Comparison of ENCODE assay signal across 7 cellular contexts in genomic region chr2:46299365-46300263, GRCh38. TPM values are rescaled to one million over a fixed set of nuclear protein-coding genes. Genes with fewer than 3 reads are reported as not detected.
DNase-seq lines count a peak whose midpoint lies in the region; ATAC-seq and TF ChIP-seq lines count a peak whose summit lies in the region.

No MANE protein-coding gene starts in this region.

- in situ Hi-C loops in astrocyte of the spinal cord (cut with HindIII; ENCODE audit: low sequenced_read_pairs) = no loop called here

- DNase-seq in GM20000 (ENCODE audit: low spot score) (peak; percentile 31), NCI-H2227 treated with DMSO at 0.1 percent for 48 hours (lab: John Stamatoyannopoulos, UW) (peak; percentile 3), astrocyte of the spinal cord (ENCODE audit: low read depth, low spot score) (peak; percentile 43), hypothalamus (lab: John Stamatoyannopoulos, UW) (peak in 30 of 51 donors; percentile 4 to 66 (median 38)), renal cortical epithelial cell (ENCODE audit: low read depth) (peak; percentile 80)

- ATAC-seq in GM19395 (IDR thresholded peaks at IDR 0.05; ENCODE audit: unreplicated experiment) (no peak), GM18858 (IDR thresholded peaks at IDR 0.05; ENCODE audit: unreplicated experiment) (no peak)

- H3K4me3 ChIP-seq in astrocyte of the spinal cord (ENCODE audit: low read depth, low read length) = peak overlapping the region; percentile 50

- TF ChIP-seq CTCF in GM20000 (IDR thresholded peaks at IDR 0.05; ENCODE audit: extremely low read depth, missing control alignments) (no peak), astrocyte of the spinal cord (IDR thresholded peaks at IDR 0.05; ENCODE audit: low read depth, low read length) (peak; percentile 4)

RNA-seq across cellular contexts. Expression of gene EPAS1, which starts 2.4 kb away (rescaled TPM):
- 63.7 and 124 TPM in 2 replicates for total RNA-seq in renal cortical epithelial cell

Comparison
In these comparisons a context has a peak if more than half of its experiments do, and no peak if none do; other contexts are left out.
1. DNase-seq: peak in every context shown above with its lines; median percentile 80 in renal cortical epithelial cell; 43 in astrocyte of the spinal cord; 38 in hypothalamus; 31 in GM20000; 3 in NCI-H2227 treated with DMSO at 0.1 percent for 48 hours.